Comparison of ENCODE assay signal across 26 cellular contexts in the genomic region with DNA sequence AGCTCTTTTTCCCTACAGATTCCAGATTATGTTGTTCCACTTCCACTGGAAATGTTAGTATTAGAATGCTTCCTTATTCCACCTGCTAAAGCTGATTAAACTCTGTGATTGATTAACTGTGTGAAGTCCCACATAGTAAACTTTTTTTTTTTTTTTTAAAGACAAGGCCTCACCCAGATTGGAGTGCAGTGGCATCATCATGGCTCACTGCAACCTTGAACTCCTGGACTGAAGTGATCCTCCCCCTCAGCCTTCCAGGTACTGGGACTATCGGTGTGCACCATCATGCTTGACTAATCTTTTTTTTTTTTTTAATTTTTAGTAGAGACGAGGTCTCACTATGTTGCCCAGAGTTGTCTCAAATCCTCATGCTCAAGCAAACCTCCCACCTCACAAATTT.
"Had no signal": no experiment of that assay in that cellular context is flagged by ENCODE, and none has a peak within 500 bp of the region (broad histone marks: within the 10 kb centered on the region; RNA-seq: fewer than 3 reads in every experiment).

No MANE protein-coding gene starts in this region.

- H3K9me3 Mint-ChIP-seq: dendritic cell treated with granulocyte-macrophage colony-stimulating factor and Interleukin-4, amounts not matched to agents 40 ng/mL and 50 ng/mL, for 4 days; effector memory CD8-positive, alpha-beta T cell; endodermal cell had no signal

- H3K27me3 ChIP-seq: colonic mucosa, esophagus muscularis mucosa, esophagus squamous epithelium, foreskin keratinocyte, gastrocnemius medialis, gastroesophageal sphincter, heart left ventricle had no signal

- H3K9me3 ChIP-seq: colonic mucosa, esophagus muscularis mucosa, esophagus squamous epithelium, gastrocnemius medialis, gastroesophageal sphincter, heart left ventricle had no signal

- H3K4me3 ChIP-seq: colonic mucosa, coronary artery, dorsolateral prefrontal cortex, esophagus muscularis mucosa, esophagus squamous epithelium, gastrocnemius medialis, gastroesophageal sphincter, heart left ventricle had no signal

- H3K36me3 ChIP-seq: colonic mucosa, esophagus muscularis mucosa, esophagus squamous epithelium, gastrocnemius medialis, gastroesophageal sphincter, heart left ventricle had no signal

- ATAC-seq: effector memory CD8-positive, alpha-beta T cell; foreskin keratinocyte; gastrocnemius medialis; gastroesophageal sphincter; heart left ventricle had no signal

- H3K4me3 Mint-ChIP-seq: dendritic cell treated with granulocyte-macrophage colony-stimulating factor and Interleukin-4, amounts not matched to agents 40 ng/mL and 50 ng/mL, for 4 days; effector memory CD8-positive, alpha-beta T cell; endodermal cell had no signal

- H3K27ac Mint-ChIP-seq: dendritic cell treated with granulocyte-macrophage colony-stimulating factor and Interleukin-4, amounts not matched to agents 40 ng/mL and 50 ng/mL, for 4 days; effector memory CD8-positive, alpha-beta T cell; endodermal cell had no signal

- FAIRE-seq: colon, endometrium, endothelial cell of umbilical vein, frontal cortex had no signal

- H3K4me1 ChIP-seq: colonic mucosa, esophagus muscularis mucosa, foreskin keratinocyte, gastrocnemius medialis, gastroesophageal sphincter, heart left ventricle had no signal

- H3K27me3 Mint-ChIP-seq: dendritic cell treated with granulocyte-macrophage colony-stimulating factor and Interleukin-4, amounts not matched to agents 40 ng/mL and 50 ng/mL, for 4 days; effector memory CD8-positive, alpha-beta T cell had no signal

- H3K27ac ChIP-seq: colonic mucosa, coronary artery, dorsolateral prefrontal cortex, esophagus muscularis mucosa, esophagus squamous epithelium, foreskin keratinocyte, gastrocnemius medialis, gastroesophageal sphincter, heart left ventricle had no signal

- DNase-seq: colonic mucosa; cortex of kidney; dermis blood vessel endothelial cell; dorsolateral prefrontal cortex; effector CD4-positive, alpha-beta T cell; effector CD8-positive, alpha-beta T cell; effector memory CD4-positive, alpha-beta T cell; effector memory CD8-positive, alpha-beta T cell; endodermal cell; erythroblast; esophagus squamous epithelium; foreskin fibroblast; foreskin melanocyte; gastrocnemius medialis; glutamatergic neuron; head of caudate nucleus; heart left ventricle had no signal
